Comparison of ENCODE assay signal across 22 cellular contexts in the genomic region with DNA sequence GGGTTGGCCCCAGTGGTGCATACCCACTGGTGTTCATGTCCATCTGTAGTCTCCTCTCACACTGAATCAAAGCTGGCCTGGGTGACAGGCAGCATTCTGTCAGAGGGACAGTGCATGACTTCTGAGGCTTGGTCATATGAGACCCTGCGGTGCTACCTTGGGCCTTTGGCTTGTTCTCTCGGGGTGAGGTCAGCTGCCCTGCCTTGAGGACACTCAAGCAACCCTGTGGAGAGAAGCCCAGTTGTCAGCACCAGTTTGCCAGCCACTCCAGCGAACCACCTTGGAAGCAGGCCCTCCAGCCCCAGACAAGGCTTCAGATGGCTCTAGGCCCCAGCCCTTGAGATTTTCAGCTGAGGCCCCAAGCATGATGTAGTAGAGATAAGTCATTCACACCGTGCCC. TPM values are rescaled to one million over a fixed set of nuclear protein-coding genes. Genes with fewer than 3 reads are reported as not detected.
A peak's percentile ranks its signal among the peaks of the same experiment; 100 is the strongest.
DNase-seq lines count a peak whose midpoint lies in the region; TF ChIP-seq lines count a peak whose summit lies in the region.
"Had no signal": no experiment of that assay in that cellular context is flagged by ENCODE, and none has a peak within 500 bp of the region (broad histone marks: within the 10 kb centered on the region; RNA-seq: fewer than 3 reads in every experiment).

No MANE protein-coding gene starts in this region.

- H3K27me3 ChIP-seq in PC-9 (ENCODE audit: insufficient read depth, low read depth) (no peaks in the 10 kb centered on the region), thyroid gland (no peaks in the 10 kb centered on the region)

- no peak overlapping the region for H2AFZ ChIP-seq in PC-9

- DNase-seq in PC-9 (no peak), glutamatergic neuron (no peak), posterior vena cava (ENCODE audit: low spot score) (peak; percentile 43), thyroid gland (peak; percentile 29 to 43), NCI-H2029 (lab: John Stamatoyannopoulos, UW) (no peak), immature natural killer cell (no peak), GM13977 (ENCODE audit: low spot score) (no peak)
- DNase-seq: C1 segment of cervical spinal cord; CD8-positive, alpha-beta memory T cell; DMS 273 treated with DMSO at 0.1 percent for 48 hours; DMS79; EL; GDM1; IMR-90; MM.1S; NCI-H2029 treated with DMSO at 0.1 percent for 48 hours; NCI-H2227 treated with DMSO at 0.1 percent for 48 hours; NCI-H526 treated with DMSO at 0.1 percent for 48 hours; SHP77 had no signal

- no peaks in the 10 kb centered on the region for H4K20me1 ChIP-seq in PC-9 (ENCODE audit: insufficient read depth)

- H3K4me3 Mint-ChIP-seq in glutamatergic neuron (ENCODE audit: unreplicated experiment), result no peak overlapping the region
- H3K4me3 Mint-ChIP-seq in immature natural killer cell, result no peak overlapping the region
- H3K4me3 Mint-ChIP-seq: CD8-positive, alpha-beta memory T cell had no signal

- H3K36me3 ChIP-seq in PC-9 (ENCODE audit: low read depth) (no peaks in the 10 kb centered on the region), thyroid gland (no peaks in the 10 kb centered on the region)

- peaks cover 13% of the 10 kb centered on the region; the same call in 1 of the 2 replicates for H3F3A ChIP-seq in PC-9 (ENCODE audit: insufficient read depth, low read depth)

- H3K27me3 Mint-ChIP-seq in glutamatergic neuron (ENCODE audit: unreplicated experiment) (peaks cover 4% of the 10 kb centered on the region), immature natural killer cell (ENCODE audit: low read depth in 3 of 3) (peaks cover 0 to 2% (median 0%) of the 10 kb centered on the region in 3 donors)
- H3K27me3 Mint-ChIP-seq: CD8-positive, alpha-beta memory T cell had no signal

- WGBS in thyroid gland, 2 donors, result 55 to 72% methylated on average over 2 to 4 of the region's 4 CpGs

- H3K4me2 ChIP-seq in PC-9, result peak overlapping the region; percentile 74; the same call in 1 of the 2 replicates
- H3K4me2 ChIP-seq: KMS-11 had no signal

- H3K27ac Mint-ChIP-seq in glutamatergic neuron (ENCODE audit: unreplicated experiment) (peak overlapping the region; percentile 85), immature natural killer cell (no peak overlapping the region)
- H3K27ac Mint-ChIP-seq: CD8-positive, alpha-beta memory T cell had no signal

- H3K9me3 ChIP-seq in PC-9 (ENCODE audit: insufficient read depth, low read depth) (no peaks in the 10 kb centered on the region), thyroid gland (no peaks in the 10 kb centered on the region)

- CTCF ChIA-PET in PC-9 (lab: Charles Lee), result interaction anchor here (0.6 kb wide), 1 partner anchor 11 kb away, joined by 4 read pairs; no protein-coding TSS in a partner anchor

- BruUV-seq in PC-9 (replicated peaks; lab: Mats Ljungman, UMichigan), result no TSS peak

- in situ Hi-C loops in GM13977 (cut with MboI; ENCODE audit: low pct_unique_long_range_greater_than_20kb, low sequenced_read_pairs, unreplicated experiment), result no loop called here

- peaks cover 40% of the 10 kb centered on the region for H3K4me1 ChIP-seq in PC-9 (replicated peaks; ENCODE audit: insufficient read depth)
- H3K4me1 ChIP-seq in thyroid gland, result no peaks in the 10 kb centered on the region

- intact Hi-C loops in PC-9 (cut with micrococcal nuclease; ENCODE audit: unreplicated experiment) (no loop called here), posterior vena cava (cut with DNase I) (no loop called here), thyroid gland (cut with DNase I) (no loop called here)

- no peaks in the 10 kb centered on the region for H3K79me2 ChIP-seq in PC-9 (ENCODE audit: low read depth)

- no peaks in the 10 kb centered on the region for H3K9me3 Mint-ChIP-seq in glutamatergic neuron (ENCODE audit: unreplicated experiment)
- H3K9me3 Mint-ChIP-seq in immature natural killer cell, result no peaks in the 10 kb centered on the region
- H3K9me3 Mint-ChIP-seq: CD8-positive, alpha-beta memory T cell had no signal

- H3K4me1 Mint-ChIP-seq in glutamatergic neuron (ENCODE audit: low read depth, unreplicated experiment) (peaks cover 32% of the 10 kb centered on the region), immature natural killer cell (no peaks in the 10 kb centered on the region)
- H3K4me1 Mint-ChIP-seq: CD8-positive, alpha-beta memory T cell had no signal

- H3K36me3 Mint-ChIP-seq in glutamatergic neuron (ENCODE audit: unreplicated experiment), result no peaks in the 10 kb centered on the region
- H3K36me3 Mint-ChIP-seq in immature natural killer cell, result no peaks in the 10 kb centered on the region
- H3K36me3 Mint-ChIP-seq: CD8-positive, alpha-beta memory T cell had no signal

- H3K27ac ChIP-seq in PC-9, result no peak overlapping the region
- H3K27ac ChIP-seq in thyroid gland, result no peak overlapping the region
- H3K27ac ChIP-seq: KMS-11, RWPE1 had no signal

- H3K4me3 ChIP-seq in PC-9 (no peak overlapping the region), thyroid gland (replicated peaks in 1 of 3) (no peak overlapping the region)
- H3K4me3 ChIP-seq: GM12878 had no signal

- POLR2A ChIA-PET in PC-9 (lab: Charles Lee; ENCODE audit: unreplicated experiment), result no interaction called here

- TF ChIP-seq CTCF in PC-9 (conservative IDR thresholded peaks at IDR 0.05) (no peak), glutamatergic neuron (IDR thresholded peaks at IDR 0.05; ENCODE audit: partially characterized antibody, unreplicated experiment) (no peak), thyroid gland (IDR thresholded peaks at IDR 0.05) (no peak), GM13977 (IDR thresholded peaks at IDR 0.05; ENCODE audit: extremely low read depth, insufficient read depth, missing control alignments) (no peak)

- no peak for TF ChIP-seq POLR2A in thyroid gland (IDR thresholded peaks at IDR 0.05)

- H3K9me2 ChIP-seq in PC-9 (ENCODE audit: insufficient read depth), result no peaks in the 10 kb centered on the region

RNA-seq across cellular contexts. Expression of gene RAB7A, which starts 16.9 kb away (rescaled TPM):
- total RNA-seq in PC-9 (2021) (197 and 319 TPM in 2 replicates), glutamatergic neuron (ENCODE audit: unreplicated experiment) (298 TPM), posterior vena cava (100 to 1,000 TPM; 207 to 216 TPM), thyroid gland (100 to 1,000 TPM in 3 of 4 donors, 10 to 100 TPM in 1; 98.9 to 114 (median 110) TPM)
- polyA plus RNA-seq in immature natural killer cell, result 100 to 1,000 TPM; 201 to 313 (median 244) TPM

RNA-seq across cellular contexts. Expression of gene RPN1, which starts 58.4 kb away (rescaled TPM):
- total RNA-seq in PC-9 (2021), result 185 and 191 TPM in 2 replicates
- total RNA-seq in glutamatergic neuron (ENCODE audit: unreplicated experiment), result 121 TPM
- total RNA-seq in posterior vena cava, result 100 to 1,000 TPM; 144 to 155 TPM
- 100 to 1,000 TPM; 368 to 750 (median 528) TPM for total RNA-seq in thyroid gland
- polyA plus RNA-seq in immature natural killer cell, result 100 to 1,000 TPM; 293 to 404 (median 308) TPM

Comparison
In these comparisons a context has a peak if more than half of its experiments do, and no peak if none do; other contexts are left out.
1. DNase-seq: peak in posterior vena cava (single experiment) and thyroid gland (2 of 2); none in PC-9 (0 of 2), glutamatergic neuron (single experiment), NCI-H2029 (single experiment), immature natural killer cell (0 of 3) and GM13977 (single experiment).